Comparison of ENCODE assay signal across 19 cellular contexts in the genomic region with DNA sequence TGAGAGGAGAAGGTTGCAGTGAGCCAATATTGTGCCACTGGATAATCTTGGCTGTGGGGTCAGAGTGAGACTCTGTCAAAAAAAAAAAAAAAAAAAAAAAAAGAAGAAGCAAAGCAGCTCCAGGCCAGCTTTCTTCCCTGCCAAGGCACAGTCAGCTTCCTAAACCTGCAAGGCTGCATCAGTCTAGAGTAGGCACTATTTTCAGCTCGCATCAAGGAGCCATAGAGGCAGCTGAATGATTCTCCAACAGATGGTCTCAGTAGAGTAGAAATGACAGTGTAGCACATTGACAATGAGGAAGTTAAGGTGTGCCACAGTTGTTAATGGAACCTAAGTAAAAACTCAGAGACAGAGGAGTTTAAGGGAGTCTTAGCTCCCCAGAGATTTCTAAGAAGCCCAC. TPM values are rescaled to one million over a fixed set of nuclear protein-coding genes. Genes with fewer than 3 reads are reported as not detected.
DNase-seq lines count a peak whose midpoint lies in the region; ATAC-seq and TF ChIP-seq lines count a peak whose summit lies in the region.
"Had no signal": no experiment of that assay in that cellular context is flagged by ENCODE, and none has a peak within 500 bp of the region (broad histone marks: within the 10 kb centered on the region; RNA-seq: fewer than 3 reads in every experiment).

No MANE protein-coding gene starts in this region.

- peak; percentile 4 for DNase-seq in NCI-H1694 (lab: John Stamatoyannopoulos, UW)
- no peak for DNase-seq in NCI-H1694 treated with DMSO at 0.1 percent for 48 hours (lab: John Stamatoyannopoulos, UW)
- peak; percentile 81 for DNase-seq in NB4 (ENCODE audit: low read depth)
- no peak for DNase-seq in activated B cell treated with CpG ODN at 0.5 μM for 24 hours
- DNase-seq in spleen, result no peak
- DNase-seq in MG63, result no peak
- DNase-seq in WTC11 (ENCODE audit: low spot score), result no peak
- DNase-seq in osteoblast (ENCODE audit: insufficient read length, low spot score, missing footprints), result no peak
- DNase-seq: activated effector memory CD4-positive, alpha-beta T cell treated with anti-CD3 and anti-CD28 coated beads, Interleukin-2, amount 50 U/mL, for 16 hours; CD4-positive, alpha-beta memory T cell; endodermal cell; NCI-H2029 treated with DMSO at 0.1 percent for 48 hours; NCI-H510A; PC-9; T-helper 1 cell; upper lobe of right lung had no signal

- H3K4me3 ChIP-seq in NB4 (ENCODE audit: low read depth, low read length) (no peak overlapping the region), spleen (peak overlapping the region in 1 of 8 donors; percentile 50), MG63 (no peak overlapping the region), osteoblast (ENCODE audit: insufficient read depth, low read length) (no peak overlapping the region)
- H3K4me3 ChIP-seq: PC-9, upper lobe of right lung had no signal

- no peaks in the 10 kb centered on the region for H3K27me3 ChIP-seq in spleen (replicated peaks in 1 of 7)
- H3K27me3 ChIP-seq in MG63, result no peaks in the 10 kb centered on the region
- H3K27me3 ChIP-seq in osteoblast (ENCODE audit: insufficient read depth, low read length), result no peaks in the 10 kb centered on the region
- H3K27me3 ChIP-seq: upper lobe of right lung had no signal

- no peak overlapping the region for H2AFZ ChIP-seq in osteoblast (ENCODE audit: low read length)
- H2AFZ ChIP-seq: parathyroid adenoma, PC-9 had no signal

- H3K27me3 Mint-ChIP-seq in activated B cell treated with CpG ODN at 0.5 μM for 24 hours (no peaks in the 10 kb centered on the region), WTC11 (ENCODE audit: low read depth) (no peaks in the 10 kb centered on the region)
- H3K27me3 Mint-ChIP-seq: CD4-positive, alpha-beta memory T cell had no signal

- H3K4me1 Mint-ChIP-seq in activated B cell treated with CpG ODN at 0.5 μM for 24 hours (peaks cover 74% of the 10 kb centered on the region), WTC11 (peaks cover 5% of the 10 kb centered on the region; the same call in 1 of the 2 replicates)
- H3K4me1 Mint-ChIP-seq: endodermal cell had no signal

- peaks cover 31 to 81% (median 68%) of the 10 kb centered on the region in 6 donors for H3K4me1 ChIP-seq in spleen
- H3K4me1 ChIP-seq in osteoblast (ENCODE audit: insufficient read depth, low read length), result peaks cover 16% of the 10 kb centered on the region
- H3K4me1 ChIP-seq: parathyroid adenoma had no signal

- no peaks in the 10 kb centered on the region for H3K79me2 ChIP-seq in osteoblast (ENCODE audit: insufficient read depth, low read length)
- H3K79me2 ChIP-seq: parathyroid adenoma had no signal

- H3K9me3 ChIP-seq in spleen (no peaks in the 10 kb centered on the region), MG63 (no peaks in the 10 kb centered on the region), osteoblast (ENCODE audit: low read depth, low read length) (no peaks in the 10 kb centered on the region)
- H3K9me3 ChIP-seq: upper lobe of right lung had no signal

- ATAC-seq in activated B cell treated with CpG ODN at 0.5 μM for 24 hours (ENCODE audit: low read depth) (peak; percentile 45), WTC11 (no peak)
- ATAC-seq: stimulated activated effector memory CD8-positive, alpha-beta T cell treated with anti-CD3 and anti-CD28 coated beads, Interleukin-12 subunit alpha, Interleukin-12 subunit beta, amount 100 ng/mL, for 72 hours; upper lobe of right lung had no signal

- POLR2A ChIA-PET in activated B cell treated with CpG ODN at 0.5 μM for 24 hours (lab: Charles Lee) (interaction anchor here (0.6 to 8.9 kb wide), 28 partner anchors 10 to 370 kb away, joined by 3 to 156 read pairs (median 6); a partner anchor contains a TSS), WTC11 (lab: Charles Lee) (interaction anchor here (0.6 kb wide), 1 partner anchor 20 kb away, joined by 6 read pairs; no protein-coding TSS in a partner anchor)

- H3K4me3 Mint-ChIP-seq in activated B cell treated with CpG ODN at 0.5 μM for 24 hours (no peak overlapping the region), WTC11 (no peak overlapping the region)
- H3K4me3 Mint-ChIP-seq: CD4-positive, alpha-beta memory T cell; endodermal cell; stimulated activated effector memory CD8-positive, alpha-beta T cell treated with anti-CD3 and anti-CD28 coated beads, Interleukin-12 subunit alpha, Interleukin-12 subunit beta, amount 100 ng/mL, for 72 hours had no signal

- TF ChIP-seq POLR2A in NB4 (IDR thresholded peaks at IDR 0.05; ENCODE audit: extremely low read depth, insufficient read length) (no peak), spleen (IDR thresholded peaks at IDR 0.05) (no peak)

- CTCF ChIA-PET in activated B cell treated with CpG ODN at 0.5 μM for 24 hours (lab: Charles Lee), result interaction anchor here (1.0 to 2.7 kb wide), 17 partner anchors 12 to 372 kb away, joined by 3 to 29 read pairs (median 5); no protein-coding TSS in a partner anchor
- CTCF ChIA-PET in WTC11 (lab: Charles Lee), result interaction anchor here (0.6 to 6.3 kb wide), 6 partner anchors 14 to 372 kb away, joined by 3 to 71 read pairs (median 4); no protein-coding TSS in a partner anchor

- H3K27ac Mint-ChIP-seq in activated B cell treated with CpG ODN at 0.5 μM for 24 hours, result peak overlapping the region; percentile 89
- H3K27ac Mint-ChIP-seq in WTC11, result no peak overlapping the region
- H3K27ac Mint-ChIP-seq: endodermal cell; stimulated activated effector memory CD8-positive, alpha-beta T cell treated with anti-CD3 and anti-CD28 coated beads, Interleukin-12 subunit alpha, Interleukin-12 subunit beta, amount 100 ng/mL, for 72 hours had no signal

- 25 to 67% (median 45%) methylated on average over 1 of the region's 1 CpG for WGBS in spleen, 5 donors

- H4K20me1 ChIP-seq in osteoblast (ENCODE audit: insufficient read depth, low read length), result no peaks in the 10 kb centered on the region

- intact Hi-C loops in activated B cell treated with CpG ODN at 0.5 μM for 24 hours (cut with micrococcal nuclease) (loop anchor here (10.0 kb wide), 1 partner anchor 451 kb away; no protein-coding TSS in a partner anchor), spleen (cut with DNase I; ENCODE audit: low total_unique reads) (no loop called here)

- TF ChIP-seq CTCF in NB4 (IDR thresholded peaks at IDR 0.05; ENCODE audit: low read depth, low read length) (no peak), activated B cell treated with CpG ODN at 0.5 μM for 24 hours (IDR thresholded peaks at IDR 0.05) (no peak), spleen (IDR thresholded peaks at IDR 0.05 in 8 of 11, conservative IDR thresholded peaks at IDR 0.05 in 3 of 11) (no peak), WTC11 (IDR thresholded peaks at IDR 0.05) (no peak), osteoblast (IDR thresholded peaks at IDR 0.05; ENCODE audit: extremely low read depth, low read depth, low read length) (no peak)

- no peaks in the 10 kb centered on the region for H3K36me3 ChIP-seq in spleen
- H3K36me3 ChIP-seq in MG63, result no peaks in the 10 kb centered on the region
- no peaks in the 10 kb centered on the region for H3K36me3 ChIP-seq in osteoblast (ENCODE audit: insufficient read depth, low read length)
- H3K36me3 ChIP-seq: upper lobe of right lung had no signal

- H3K36me3 Mint-ChIP-seq in activated B cell treated with CpG ODN at 0.5 μM for 24 hours (ENCODE audit: low read depth) (no peaks in the 10 kb centered on the region), WTC11 (peaks cover 11% of the 10 kb centered on the region)
- H3K36me3 Mint-ChIP-seq: CD4-positive, alpha-beta memory T cell; stimulated activated effector memory CD8-positive, alpha-beta T cell treated with anti-CD3 and anti-CD28 coated beads, Interleukin-12 subunit alpha, Interleukin-12 subunit beta, amount 100 ng/mL, for 72 hours had no signal

- H3K9me3 Mint-ChIP-seq in activated B cell treated with CpG ODN at 0.5 μM for 24 hours (no peaks in the 10 kb centered on the region), WTC11 (peaks cover 15% of the 10 kb centered on the region)
- H3K9me3 Mint-ChIP-seq: CD4-positive, alpha-beta memory T cell; stimulated activated effector memory CD8-positive, alpha-beta T cell treated with anti-CD3 and anti-CD28 coated beads, Interleukin-12 subunit alpha, Interleukin-12 subunit beta, amount 100 ng/mL, for 72 hours had no signal

- no peak overlapping the region for H3K4me2 ChIP-seq in osteoblast (ENCODE audit: insufficient read depth, low read length)
- H3K4me2 ChIP-seq: PC-9 had no signal

- H3K27ac ChIP-seq in spleen, result peak overlapping the region in 7 of 8 donors; percentile 76 to 92 (median 85)
- H3K27ac ChIP-seq in osteoblast (ENCODE audit: low read depth, low read length), result no peak overlapping the region
- H3K27ac ChIP-seq: 22Rv1, parathyroid adenoma, PC-9 had no signal

TF ChIP-seq in WTC11, 78 proteins besides CTCF, POLR2A, EP300 and RAD21:
- TF ChIP-seq ZNF138 (CRISPR knock-in tag; conservative IDR thresholded peaks at IDR 0.05), result no peak
- no peak for TF ChIP-seq EMX1 (CRISPR knock-in tag; IDR thresholded peaks at IDR 0.05)

RNA-seq across cellular contexts. Expression of a gene that starts 35.6 kb away (rescaled TPM):
- not detected in 2 replicates for total RNA-seq in activated B cell treated with CpG ODN at 0.5 μM for 24 hours
- not detected for total RNA-seq in spleen
- not detected for polyA plus RNA-seq in spleen
- not detected in 2 replicates for total RNA-seq in MG63 (2014; rRNA removed; shearing (Covaris generic); ENCODE audit: low replicate concordance)
- total RNA-seq in WTC11 (2021), result not detected in 3 replicates
- not detected in 2 replicates for total RNA-seq in osteoblast
- total RNA-seq: CD4-positive, alpha-beta memory T cell; endodermal cell; PC-9 had no signal
- polyA plus RNA-seq: CD4-positive, alpha-beta memory T cell had no signal

Comparison
In these comparisons a context has a peak if more than half of its experiments do, and no peak if none do; other contexts are left out.
1. DNase-seq: peak in NCI-H1694 (single experiment) and NB4 (single experiment); none in NCI-H1694 treated with DMSO at 0.1 percent for 48 hours (single experiment), activated B cell treated with CpG ODN at 0.5 μM for 24 hours (single experiment), spleen (single experiment), MG63 (single experiment), WTC11 (single experiment) and osteoblast (single experiment).